Comparison of ENCODE assay signal across 15 cellular contexts in genomic region chr7:14936530-14936929, GRCh38. TPM values are rescaled to one million over a fixed set of nuclear protein-coding genes. Genes with fewer than 3 reads are reported as not detected.
DNase-seq lines count a peak whose midpoint lies in the region; ATAC-seq and TF ChIP-seq lines count a peak whose summit lies in the region.
"Had no signal": no experiment of that assay in that cellular context is flagged by ENCODE, and none has a peak within 500 bp of the region (broad histone marks: within the 10 kb centered on the region; RNA-seq: fewer than 3 reads in every experiment).

No MANE protein-coding gene starts in this region.

- TF ChIP-seq POLR2A in gastroesophageal sphincter (IDR thresholded peaks at IDR 0.05), result no peak

- no peak for TF ChIP-seq CTCF in gastroesophageal sphincter (IDR thresholded peaks at IDR 0.05)
- TF ChIP-seq CTCF in nephron (IDR thresholded peaks at IDR 0.05; ENCODE audit: unreplicated experiment in 3 of 3), result no peak

- H3K27me3 Mint-ChIP-seq in nephron (ENCODE audit: low read depth), result no peaks in the 10 kb centered on the region
- H3K27me3 Mint-ChIP-seq: activated CD8-positive, alpha-beta memory T cell treated with anti-CD3 and anti-CD28 coated beads, Interleukin-2, amount 10 ng/mL, durations not matched to agents 7 days and 5 days; B cell; central memory CD8-positive, alpha-beta T cell had no signal

- H3K36me3 Mint-ChIP-seq in nephron (ENCODE audit: low read depth), result no peaks in the 10 kb centered on the region
- H3K36me3 Mint-ChIP-seq: activated CD8-positive, alpha-beta memory T cell treated with anti-CD3 and anti-CD28 coated beads, Interleukin-2, amount 10 ng/mL, durations not matched to agents 7 days and 5 days had no signal

- 16% methylated on average over 5 of the region's 5 CpGs for WGBS in gastroesophageal sphincter (ENCODE audit: low coverage in 1 of 2), 2 donors

- TF ChIP-seq EP300 in gastroesophageal sphincter (IDR thresholded peaks at IDR 0.05), result no peak

- H3K27me3 ChIP-seq in gastroesophageal sphincter, result no peaks in the 10 kb centered on the region
- H3K27me3 ChIP-seq: upper lobe of right lung had no signal

- H3K4me3 Mint-ChIP-seq in nephron, result no peak overlapping the region
- H3K4me3 Mint-ChIP-seq: activated CD8-positive, alpha-beta memory T cell treated with anti-CD3 and anti-CD28 coated beads, Interleukin-2, amount 10 ng/mL, durations not matched to agents 7 days and 5 days; B cell; central memory CD8-positive, alpha-beta T cell had no signal

- peak overlapping the region; percentile 41 to 83 (median 78) for H3K27ac Mint-ChIP-seq in nephron
- H3K27ac Mint-ChIP-seq: activated CD8-positive, alpha-beta memory T cell treated with anti-CD3 and anti-CD28 coated beads, Interleukin-2, amount 10 ng/mL, durations not matched to agents 7 days and 5 days; B cell had no signal

- peaks cover 0 to 9% (median 0%) of the 10 kb centered on the region in 3 donors for H3K4me1 ChIP-seq in gastroesophageal sphincter
- H3K4me1 ChIP-seq: psoas muscle, upper lobe of right lung had no signal

- ATAC-seq in gastroesophageal sphincter (peak; percentile 60), GM18870 (IDR thresholded peaks at IDR 0.05; ENCODE audit: unreplicated experiment) (no peak), GM21381 (IDR thresholded peaks at IDR 0.05; ENCODE audit: unreplicated experiment) (no peak)
- ATAC-seq: activated CD8-positive, alpha-beta memory T cell treated with anti-CD3 and anti-CD28 coated beads, Interleukin-2, amount 10 ng/mL, durations not matched to agents 7 days and 5 days; psoas muscle; upper lobe of right lung had no signal

- no peaks in the 10 kb centered on the region for H3K36me3 ChIP-seq in gastroesophageal sphincter
- H3K36me3 ChIP-seq: upper lobe of right lung had no signal

- no peaks in the 10 kb centered on the region for H3K9me3 ChIP-seq in gastroesophageal sphincter
- H3K9me3 ChIP-seq: psoas muscle, upper lobe of right lung had no signal

- peak; percentile 39 for DNase-seq in AG20443 (ENCODE audit: low spot score)
- DNase-seq in LoVo (ENCODE audit: low spot score), result peak; percentile 56
- no peak for DNase-seq in activated CD4-positive, alpha-beta T cell treated with anti-CD3 and anti-CD28 coated beads for 48 hours
- DNase-seq in NAMALWA (ENCODE audit: low spot score), result no peak
- DNase-seq: activated CD8-positive, alpha-beta memory T cell treated with anti-CD3 and anti-CD28 coated beads, Interleukin-2, amount 10 ng/mL, durations not matched to agents 7 days and 5 days; activated naive CD4-positive, alpha-beta T cell treated with Interleukin-2 at 50 U/mL for 16 hours; stimulated activated CD4-positive, alpha-beta T cell treated with anti-CD3 and anti-CD28 coated beads, Interleukin-2, amount 100 ng/mL, for 48 hours; upper lobe of right lung had no signal

- no peak overlapping the region for H3K27ac ChIP-seq in gastroesophageal sphincter
- H3K27ac ChIP-seq: psoas muscle, upper lobe of right lung had no signal

- peaks cover 11% of the 10 kb centered on the region for H3K4me1 Mint-ChIP-seq in nephron
- H3K4me1 Mint-ChIP-seq: activated CD8-positive, alpha-beta memory T cell treated with anti-CD3 and anti-CD28 coated beads, Interleukin-2, amount 10 ng/mL, durations not matched to agents 7 days and 5 days; B cell; central memory CD8-positive, alpha-beta T cell had no signal

- H3K4me3 ChIP-seq in gastroesophageal sphincter, result no peak overlapping the region
- H3K4me3 ChIP-seq: psoas muscle, upper lobe of right lung had no signal

- H3K9me3 Mint-ChIP-seq in nephron, result no peaks in the 10 kb centered on the region

RNA-seq across cellular contexts. Expression of gene DGKB, which starts 34.0 kb away (rescaled TPM):
- 10 to 100 TPM; 17.3 to 54.9 (median 26.1) TPM for total RNA-seq in gastroesophageal sphincter
- total RNA-seq: activated CD8-positive, alpha-beta memory T cell treated with anti-CD3 and anti-CD28 coated beads, Interleukin-2, amount 10 ng/mL, durations not matched to agents 7 days and 5 days; B cell; upper lobe of right lung had no signal

Comparison
In these comparisons a context has a peak if more than half of its experiments do, and no peak if none do; other contexts are left out.
1. DNase-seq: peak in AG20443 (single experiment) and LoVo (single experiment); none in activated CD4-positive, alpha-beta T cell treated with anti-CD3 and anti-CD28 coated beads for 48 hours (single experiment) and NAMALWA (single experiment).